In the genomic region with DNA sequence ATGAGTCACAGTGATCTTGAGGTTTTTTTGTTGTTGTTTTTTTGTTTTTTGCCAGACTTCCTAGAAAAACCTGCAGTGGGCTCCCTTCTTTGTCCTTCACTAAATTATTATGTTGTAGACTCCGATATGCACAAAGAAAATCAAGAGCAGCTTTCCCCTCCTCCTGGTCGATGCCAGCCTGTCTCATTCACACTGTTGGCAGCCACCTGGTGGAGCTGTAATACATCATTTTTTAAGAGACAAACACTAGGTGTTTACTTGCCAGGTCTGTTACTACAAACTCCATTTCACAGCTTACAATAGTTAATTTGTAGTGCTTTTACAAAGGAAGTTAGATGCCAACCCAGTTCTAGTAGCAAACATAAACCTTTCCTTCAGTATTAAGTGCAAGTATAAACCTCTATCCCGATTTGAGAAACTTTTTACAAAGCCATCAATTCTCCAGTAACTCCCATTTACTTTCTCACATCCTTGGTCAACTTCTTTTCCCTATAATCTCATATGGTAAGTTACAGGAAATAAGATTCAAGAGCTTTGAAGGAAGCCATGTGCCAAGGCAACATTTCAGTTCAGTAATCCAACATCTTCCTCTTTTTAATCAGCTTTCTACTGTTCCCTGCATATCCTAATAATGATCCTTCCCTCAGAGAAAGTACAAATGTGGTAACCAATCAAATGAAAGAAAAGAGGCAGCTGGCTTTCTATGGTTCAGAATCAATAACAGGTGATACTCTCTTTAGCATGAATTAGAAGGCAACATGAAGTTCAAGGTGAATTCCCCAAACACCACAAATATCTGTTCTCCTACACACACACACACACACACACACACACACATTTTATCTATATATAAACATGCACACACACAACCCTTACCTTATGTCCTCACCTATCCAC, we compare ENCODE assay signal across 1 cellular context.
TF ChIP-seq lines count a peak whose summit lies in the region.

No MANE protein-coding gene starts in this region.

TF ChIP-seq in WTC11, 78 proteins besides CTCF, POLR2A, EP300 and RAD21 (continued from another document):
- TF ChIP-seq, protein P1, sequence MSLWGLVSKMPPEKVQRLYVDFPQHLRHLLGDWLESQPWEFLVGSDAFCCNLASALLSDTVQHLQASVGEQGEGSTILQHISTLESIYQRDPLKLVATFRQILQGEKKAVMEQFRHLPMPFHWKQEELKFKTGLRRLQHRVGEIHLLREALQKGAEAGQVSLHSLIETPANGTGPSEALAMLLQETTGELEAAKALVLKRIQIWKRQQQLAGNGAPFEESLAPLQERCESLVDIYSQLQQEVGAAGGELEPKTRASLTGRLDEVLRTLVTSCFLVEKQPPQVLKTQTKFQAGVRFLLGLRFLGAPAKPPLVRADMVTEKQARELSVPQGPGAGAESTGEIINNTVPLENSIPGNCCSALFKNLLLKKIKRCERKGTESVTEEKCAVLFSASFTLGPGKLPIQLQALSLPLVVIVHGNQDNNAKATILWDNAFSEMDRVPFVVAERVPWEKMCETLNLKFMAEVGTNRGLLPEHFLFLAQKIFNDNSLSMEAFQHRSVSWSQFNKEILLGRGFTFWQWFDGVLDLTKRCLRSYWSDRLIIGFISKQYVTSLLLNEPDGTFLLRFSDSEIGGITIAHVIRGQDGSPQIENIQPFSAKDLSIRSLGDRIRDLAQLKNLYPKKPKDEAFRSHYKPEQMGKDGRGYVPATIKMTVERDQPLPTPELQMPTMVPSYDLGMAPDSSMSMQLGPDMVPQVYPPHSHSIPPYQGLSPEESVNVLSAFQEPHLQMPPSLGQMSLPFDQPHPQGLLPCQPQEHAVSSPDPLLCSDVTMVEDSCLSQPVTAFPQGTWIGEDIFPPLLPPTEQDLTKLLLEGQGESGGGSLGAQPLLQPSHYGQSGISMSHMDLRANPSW (CRISPR knock-in tag; conservative IDR thresholded peaks at IDR 0.05; ENCODE audit: low read depth), result no peak
- TF ChIP-seq, protein P2, sequence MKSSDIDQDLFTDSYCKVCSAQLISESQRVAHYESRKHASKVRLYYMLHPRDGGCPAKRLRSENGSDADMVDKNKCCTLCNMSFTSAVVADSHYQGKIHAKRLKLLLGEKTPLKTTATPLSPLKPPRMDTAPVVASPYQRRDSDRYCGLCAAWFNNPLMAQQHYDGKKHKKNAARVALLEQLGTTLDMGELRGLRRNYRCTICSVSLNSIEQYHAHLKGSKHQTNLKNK (CRISPR knock-in tag; IDR thresholded peaks at IDR 0.05), result no peak
- TF ChIP-seq, protein P3, sequence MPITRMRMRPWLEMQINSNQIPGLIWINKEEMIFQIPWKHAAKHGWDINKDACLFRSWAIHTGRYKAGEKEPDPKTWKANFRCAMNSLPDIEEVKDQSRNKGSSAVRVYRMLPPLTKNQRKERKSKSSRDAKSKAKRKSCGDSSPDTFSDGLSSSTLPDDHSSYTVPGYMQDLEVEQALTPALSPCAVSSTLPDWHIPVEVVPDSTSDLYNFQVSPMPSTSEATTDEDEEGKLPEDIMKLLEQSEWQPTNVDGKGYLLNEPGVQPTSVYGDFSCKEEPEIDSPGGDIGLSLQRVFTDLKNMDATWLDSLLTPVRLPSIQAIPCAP (CRISPR knock-in tag; IDR thresholded peaks at IDR 0.05), result no peak
- TF ChIP-seq OVOL2 (CRISPR knock-in tag; IDR thresholded peaks at IDR 0.05; ENCODE audit: borderline replicate concordance) (no peak), RORB (CRISPR knock-in tag; IDR thresholded peaks at IDR 0.05) (no peak), RELA (CRISPR knock-in tag; IDR thresholded peaks at IDR 0.05; ENCODE audit: borderline replicate concordance) (no peak), CBFB (CRISPR knock-in tag; IDR thresholded peaks at IDR 0.05; ENCODE audit: low read depth) (no peak), ZNF219 (CRISPR knock-in tag; IDR thresholded peaks at IDR 0.05; ENCODE audit: borderline replicate concordance) (no peak), MYBL2 (CRISPR knock-in tag; IDR thresholded peaks at IDR 0.05) (no peak), JAZF1 (CRISPR knock-in tag; IDR thresholded peaks at IDR 0.05) (no peak), ZNF138 (CRISPR knock-in tag; conservative IDR thresholded peaks at IDR 0.05) (no peak), NFATC4 (CRISPR knock-in tag; IDR thresholded peaks at IDR 0.05) (no peak), NR2C2 (CRISPR knock-in tag; IDR thresholded peaks at IDR 0.05) (no peak)
- TF ChIP-seq, protein P4, sequence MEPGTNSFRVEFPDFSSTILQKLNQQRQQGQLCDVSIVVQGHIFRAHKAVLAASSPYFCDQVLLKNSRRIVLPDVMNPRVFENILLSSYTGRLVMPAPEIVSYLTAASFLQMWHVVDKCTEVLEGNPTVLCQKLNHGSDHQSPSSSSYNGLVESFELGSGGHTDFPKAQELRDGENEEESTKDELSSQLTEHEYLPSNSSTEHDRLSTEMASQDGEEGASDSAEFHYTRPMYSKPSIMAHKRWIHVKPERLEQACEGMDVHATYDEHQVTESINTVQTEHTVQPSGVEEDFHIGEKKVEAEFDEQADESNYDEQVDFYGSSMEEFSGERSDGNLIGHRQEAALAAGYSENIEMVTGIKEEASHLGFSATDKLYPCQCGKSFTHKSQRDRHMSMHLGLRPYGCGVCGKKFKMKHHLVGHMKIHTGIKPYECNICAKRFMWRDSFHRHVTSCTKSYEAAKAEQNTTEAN (CRISPR knock-in tag; IDR thresholded peaks at IDR 0.05), result no peak
- TF ChIP-seq, protein P5, sequence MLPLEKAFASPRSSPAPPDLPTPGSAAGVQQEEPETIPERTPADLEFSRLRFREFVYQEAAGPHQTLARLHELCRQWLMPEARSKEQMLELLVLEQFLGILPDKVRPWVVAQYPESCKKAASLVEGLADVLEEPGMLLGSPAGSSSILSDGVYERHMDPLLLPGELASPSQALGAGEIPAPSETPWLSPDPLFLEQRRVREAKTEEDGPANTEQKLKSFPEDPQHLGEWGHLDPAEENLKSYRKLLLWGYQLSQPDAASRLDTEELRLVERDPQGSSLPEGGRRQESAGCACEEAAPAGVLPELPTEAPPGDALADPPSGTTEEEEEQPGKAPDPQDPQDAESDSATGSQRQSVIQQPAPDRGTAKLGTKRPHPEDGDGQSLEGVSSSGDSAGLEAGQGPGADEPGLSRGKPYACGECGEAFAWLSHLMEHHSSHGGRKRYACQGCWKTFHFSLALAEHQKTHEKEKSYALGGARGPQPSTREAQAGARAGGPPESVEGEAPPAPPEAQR (CRISPR knock-in tag; IDR thresholded peaks at IDR 0.05), result no peak
- TF ChIP-seq, protein P6, sequence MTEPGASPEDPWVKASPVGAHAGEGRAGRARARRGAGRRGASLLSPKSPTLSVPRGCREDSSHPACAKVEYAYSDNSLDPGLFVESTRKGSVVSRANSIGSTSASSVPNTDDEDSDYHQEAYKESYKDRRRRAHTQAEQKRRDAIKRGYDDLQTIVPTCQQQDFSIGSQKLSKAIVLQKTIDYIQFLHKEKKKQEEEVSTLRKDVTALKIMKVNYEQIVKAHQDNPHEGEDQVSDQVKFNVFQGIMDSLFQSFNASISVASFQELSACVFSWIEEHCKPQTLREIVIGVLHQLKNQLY (CRISPR knock-in tag; IDR thresholded peaks at IDR 0.05), result no peak
- TF ChIP-seq, protein P7, sequence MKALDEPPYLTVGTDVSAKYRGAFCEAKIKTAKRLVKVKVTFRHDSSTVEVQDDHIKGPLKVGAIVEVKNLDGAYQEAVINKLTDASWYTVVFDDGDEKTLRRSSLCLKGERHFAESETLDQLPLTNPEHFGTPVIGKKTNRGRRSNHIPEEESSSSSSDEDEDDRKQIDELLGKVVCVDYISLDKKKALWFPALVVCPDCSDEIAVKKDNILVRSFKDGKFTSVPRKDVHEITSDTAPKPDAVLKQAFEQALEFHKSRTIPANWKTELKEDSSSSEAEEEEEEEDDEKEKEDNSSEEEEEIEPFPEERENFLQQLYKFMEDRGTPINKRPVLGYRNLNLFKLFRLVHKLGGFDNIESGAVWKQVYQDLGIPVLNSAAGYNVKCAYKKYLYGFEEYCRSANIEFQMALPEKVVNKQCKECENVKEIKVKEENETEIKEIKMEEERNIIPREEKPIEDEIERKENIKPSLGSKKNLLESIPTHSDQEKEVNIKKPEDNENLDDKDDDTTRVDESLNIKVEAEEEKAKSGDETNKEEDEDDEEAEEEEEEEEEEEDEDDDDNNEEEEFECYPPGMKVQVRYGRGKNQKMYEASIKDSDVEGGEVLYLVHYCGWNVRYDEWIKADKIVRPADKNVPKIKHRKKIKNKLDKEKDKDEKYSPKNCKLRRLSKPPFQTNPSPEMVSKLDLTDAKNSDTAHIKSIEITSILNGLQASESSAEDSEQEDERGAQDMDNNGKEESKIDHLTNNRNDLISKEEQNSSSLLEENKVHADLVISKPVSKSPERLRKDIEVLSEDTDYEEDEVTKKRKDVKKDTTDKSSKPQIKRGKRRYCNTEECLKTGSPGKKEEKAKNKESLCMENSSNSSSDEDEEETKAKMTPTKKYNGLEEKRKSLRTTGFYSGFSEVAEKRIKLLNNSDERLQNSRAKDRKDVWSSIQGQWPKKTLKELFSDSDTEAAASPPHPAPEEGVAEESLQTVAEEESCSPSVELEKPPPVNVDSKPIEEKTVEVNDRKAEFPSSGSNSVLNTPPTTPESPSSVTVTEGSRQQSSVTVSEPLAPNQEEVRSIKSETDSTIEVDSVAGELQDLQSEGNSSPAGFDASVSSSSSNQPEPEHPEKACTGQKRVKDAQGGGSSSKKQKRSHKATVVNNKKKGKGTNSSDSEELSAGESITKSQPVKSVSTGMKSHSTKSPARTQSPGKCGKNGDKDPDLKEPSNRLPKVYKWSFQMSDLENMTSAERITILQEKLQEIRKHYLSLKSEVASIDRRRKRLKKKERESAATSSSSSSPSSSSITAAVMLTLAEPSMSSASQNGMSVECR (CRISPR knock-in tag; IDR thresholded peaks at IDR 0.05; ENCODE audit: borderline replicate concordance), result no peak
- TF ChIP-seq, protein P8, sequence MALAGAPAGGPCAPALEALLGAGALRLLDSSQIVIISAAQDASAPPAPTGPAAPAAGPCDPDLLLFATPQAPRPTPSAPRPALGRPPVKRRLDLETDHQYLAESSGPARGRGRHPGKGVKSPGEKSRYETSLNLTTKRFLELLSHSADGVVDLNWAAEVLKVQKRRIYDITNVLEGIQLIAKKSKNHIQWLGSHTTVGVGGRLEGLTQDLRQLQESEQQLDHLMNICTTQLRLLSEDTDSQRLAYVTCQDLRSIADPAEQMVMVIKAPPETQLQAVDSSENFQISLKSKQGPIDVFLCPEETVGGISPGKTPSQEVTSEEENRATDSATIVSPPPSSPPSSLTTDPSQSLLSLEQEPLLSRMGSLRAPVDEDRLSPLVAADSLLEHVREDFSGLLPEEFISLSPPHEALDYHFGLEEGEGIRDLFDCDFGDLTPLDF (CRISPR knock-in tag; IDR thresholded peaks at IDR 0.05), result no peak
